8 cellular contexts compared by ENCODE assay signal in genomic region chr1:19644422-19644760, GRCh38. TPM values are rescaled to one million over a fixed set of nuclear protein-coding genes. Genes with fewer than 3 reads are reported as not detected.
A peak's percentile ranks its signal among the peaks of the same experiment; 100 is the strongest.
DNase-seq lines count a peak whose midpoint lies in the region; ATAC-seq and TF ChIP-seq lines count a peak whose summit lies in the region.

No MANE protein-coding gene starts in this region.

- H3K4me3 ChIP-seq in OCI-LY1 (ENCODE audit: low read depth, low read length, poor library complexity, severe bottlenecking) (peak overlapping the region; percentile 63), esophagus squamous epithelium (peak overlapping the region; percentile 70 to 91 (median 85)), psoas muscle (peak overlapping the region; percentile 71)

- WGBS in esophagus squamous epithelium, 2 donors, result 0% methylated on average over 4 of the region's 56 CpGs; no CpG with 5 or more reads in 1 of the 2 donors
- 0 to 3% (median 0%) methylated on average over 4 to 55 of the region's 56 CpGs for WGBS in psoas muscle, 3 donors

- peak overlapping the region; percentile 59; the same call in 1 of the 2 replicates for H3K9ac ChIP-seq in OCI-LY1 (ENCODE audit: low read length)

- H3K9me2 ChIP-seq in OCI-LY1 (ENCODE audit: low read depth, low read length), result no peaks in the 10 kb centered on the region

- peaks cover 37% of the 10 kb centered on the region for H3K4me1 ChIP-seq in OCI-LY1 (ENCODE audit: insufficient read depth, low read length, severe bottlenecking)
- peaks cover 53 to 90% (median 63%) of the 10 kb centered on the region in 3 donors for H3K4me1 ChIP-seq in esophagus squamous epithelium
- peaks cover 4% of the 10 kb centered on the region for H3K4me1 ChIP-seq in psoas muscle

- intact Hi-C loops in esophagus squamous epithelium (cut with DNase I), result no loop called here
- intact Hi-C loops in psoas muscle (cut with DNase I), result no loop called here

- H3K4me2 ChIP-seq in OCI-LY1 (ENCODE audit: low read length), result peak overlapping the region; percentile 71

- H4K20me1 ChIP-seq in OCI-LY1 (ENCODE audit: insufficient read depth, low read length), result no peaks in the 10 kb centered on the region

- H3K9me3 ChIP-seq in OCI-LY1 (ENCODE audit: low read length) (no peaks in the 10 kb centered on the region), esophagus squamous epithelium (no peaks in the 10 kb centered on the region), psoas muscle (no peaks in the 10 kb centered on the region)

- TF ChIP-seq CTCF in GM10266 (IDR thresholded peaks at IDR 0.05; ENCODE audit: control insufficient read depth, insufficient read depth, low read depth, missing control alignments), result no peak
- no peak for TF ChIP-seq CTCF in OCI-LY1 (IDR thresholded peaks at IDR 0.05; ENCODE audit: low read length)
- TF ChIP-seq CTCF in esophagus squamous epithelium (IDR thresholded peaks at IDR 0.05), result no peak
- no peak for TF ChIP-seq CTCF in psoas muscle (IDR thresholded peaks at IDR 0.05)

- TF ChIP-seq POLR2A in esophagus squamous epithelium (IDR thresholded peaks at IDR 0.05), result no peak

- DNase-seq in GM10266 (ENCODE audit: extremely low spot score), result peak; percentile 70
- DNase-seq in esophagus squamous epithelium (lab: John Stamatoyannopoulos, UW), result no peak
- DNase-seq in psoas muscle, result no peak
- no peak for DNase-seq in NCI-H2227 (lab: John Stamatoyannopoulos, UW; ENCODE audit: unreplicated experiment)
- DNase-seq in mucosa of gallbladder (ENCODE audit: low spot score), result no peak
- DNase-seq in NOMO-1 treated with dmso at 0.1 percent for 144 hours (lab: John Stamatoyannopoulos, UW; ENCODE audit: unreplicated experiment), result no peak

- H3F3A ChIP-seq in OCI-LY1 (ENCODE audit: insufficient read depth, low read length), result no peaks in the 10 kb centered on the region

- H2AFZ ChIP-seq in OCI-LY1 (ENCODE audit: low read length), result no peak overlapping the region

- ATAC-seq in psoas muscle (peak in 2 of 4 donors; percentile 8 to 20), GM21447 (IDR thresholded peaks at IDR 0.05; ENCODE audit: unreplicated experiment) (no peak)

- no peaks in the 10 kb centered on the region for H3K79me2 ChIP-seq in OCI-LY1 (ENCODE audit: insufficient read depth, low read length)

- H3K27me3 ChIP-seq in OCI-LY1 (ENCODE audit: insufficient read depth, low read length) (no peaks in the 10 kb centered on the region; the same call in 1 of the 2 replicates), esophagus squamous epithelium (no peaks in the 10 kb centered on the region), psoas muscle (ENCODE audit: insufficient read depth in 3 of 3, low read length in 2 of 3) (peaks cover 0 to 16% (median 7%) of the 10 kb centered on the region in 3 donors)

- no peak overlapping the region for H3K27ac ChIP-seq in OCI-LY1 (ENCODE audit: low read depth, low read length, poor library complexity, severe bottlenecking)
- peak overlapping the region; percentile 95 to 99 (median 98) for H3K27ac ChIP-seq in esophagus squamous epithelium
- H3K27ac ChIP-seq in psoas muscle, result peak overlapping the region; percentile 63

- H3K36me3 ChIP-seq in OCI-LY1 (ENCODE audit: insufficient read depth, low read length) (no peaks in the 10 kb centered on the region), esophagus squamous epithelium (no peaks in the 10 kb centered on the region), psoas muscle (ENCODE audit: insufficient read depth in 1 of 2, low read depth in 1 of 2) (no peaks in the 10 kb centered on the region)

RNA-seq across cellular contexts. Expression of gene NBL1, which starts 0.3 kb away (rescaled TPM):
- total RNA-seq in esophagus squamous epithelium, result 100 to 1,000 TPM in 2 of 4 donors, 10 to 100 TPM in 2; 67.8 to 170 (median 95.1) TPM
- 10 to 100 TPM; 11.8 to 22.8 (median 16.0) TPM for total RNA-seq in psoas muscle
- 10 to 100 TPM; 12.4 to 15.1 (median 13.0) TPM for polyA plus RNA-seq in psoas muscle
- 154 TPM for total RNA-seq in mucosa of gallbladder

RNA-seq across cellular contexts. Expression of gene HTR6, which starts 20.3 kb away (rescaled TPM):
- total RNA-seq in esophagus squamous epithelium (not detected), psoas muscle (not detected), mucosa of gallbladder (not detected)
- polyA plus RNA-seq in psoas muscle, result not detected
